ENCODE assay signal across 9 cellular contexts in the genomic region with DNA sequence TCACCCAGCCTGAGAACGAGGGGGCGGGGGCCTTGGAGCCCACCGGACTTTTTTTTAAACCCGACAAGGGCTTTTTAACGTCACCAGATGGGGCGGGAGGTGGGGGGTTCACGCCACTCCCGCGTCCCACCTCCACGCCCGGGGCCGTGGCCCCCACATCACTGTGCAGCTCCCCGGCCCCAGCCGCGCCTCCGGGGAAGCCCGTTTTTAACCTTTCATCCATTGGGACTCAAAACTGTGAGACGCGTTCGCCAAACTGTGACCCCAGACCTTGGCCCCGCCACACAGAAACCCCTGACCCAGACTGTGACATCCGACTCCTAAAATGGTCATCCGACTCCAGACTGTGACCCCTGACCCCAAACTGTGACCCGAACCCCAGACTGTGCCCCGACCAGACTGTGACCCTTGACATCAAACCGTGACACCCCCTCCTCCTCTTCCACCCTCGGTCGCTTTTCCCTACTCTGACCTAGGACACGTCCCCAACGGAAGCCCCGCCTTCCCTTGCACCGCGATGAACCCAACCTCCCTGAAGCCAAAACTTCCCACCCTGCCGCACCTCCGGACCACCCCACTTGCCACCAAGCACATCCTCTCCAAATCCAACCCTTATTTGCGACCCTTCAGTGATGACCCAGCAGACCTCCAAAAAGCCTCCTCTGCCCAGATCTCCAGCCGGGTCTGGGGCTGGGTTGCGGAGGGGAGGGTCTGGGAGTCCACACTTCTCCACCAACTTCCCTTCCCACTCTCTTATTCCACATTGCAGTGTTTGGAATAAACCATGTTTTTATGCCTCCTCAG. TPM values are rescaled to one million over a fixed set of nuclear protein-coding genes. Genes with fewer than 3 reads are reported as not detected.
DNase-seq lines count a peak whose midpoint lies in the region; ATAC-seq, FAIRE-seq and TF ChIP-seq lines count a peak whose summit lies in the region.
"Had no signal": no experiment of that assay in that cellular context is flagged by ENCODE, and none has a peak within 500 bp of the region (broad histone marks: within the 10 kb centered on the region; RNA-seq: fewer than 3 reads in every experiment).

No MANE protein-coding gene starts in this region.

- TF ChIP-seq EP300 in HepG2 (IDR thresholded peaks at IDR 0.05; ENCODE audit: low read depth in 2 of 2, low read length in 2 of 2) = no peak
- no peak for TF ChIP-seq EP300 in HepG2 (CRISPR knock-in tag; IDR thresholded peaks at IDR 0.05; ENCODE audit: borderline replicate concordance)

- H3K36me3 ChIP-seq in HepG2 (replicated peaks in 1 of 2; ENCODE audit: control insufficient read depth in 1 of 2, insufficient read depth in 2 of 2, low read length in 2 of 2) = peaks cover 3 to 21% of the 10 kb centered on the region in 2 experiments; a peak in 4 of 5 replicates
- H3K36me3 ChIP-seq in vagina = peaks cover 0 to 18% of the 10 kb centered on the region in 2 donors

- no peaks in the 10 kb centered on the region; a peak in 1 of 5 replicates for H3K27me3 ChIP-seq in HepG2 (ENCODE audit: control insufficient read depth in 1 of 2, insufficient read depth in 2 of 2, low read length in 2 of 2)
- no peaks in the 10 kb centered on the region for H3K27me3 ChIP-seq in vagina

- H3K4me2 ChIP-seq in HepG2 (ENCODE audit: low read depth, low read length) = peak overlapping the region; percentile 96

- intact Hi-C loops in activated CD8-positive, alpha-beta T cell treated with anti-CD3 and anti-CD28 coated beads for 36 hours (cut with micrococcal nuclease) = no loop called here
- intact Hi-C loops in HepG2 (cut with micrococcal nuclease; ENCODE audit: unreplicated experiment) (loop anchor here (10.0 kb wide), 1 partner anchor 90 kb away; no protein-coding TSS in a partner anchor), vagina (cut with DNase I) (no loop called here)

- TF ChIP-seq CTCF in activated CD8-positive, alpha-beta T cell treated with anti-CD3 and anti-CD28 coated beads for 36 hours (IDR thresholded peaks at IDR 0.05) = no peak
- TF ChIP-seq CTCF in HepG2 (CRISPR knock-in tag; IDR thresholded peaks at IDR 0.05) (no peak), vagina (IDR thresholded peaks at IDR 0.05) (no peak)

- no TSS peak for BruUV-seq in HepG2 (replicated peaks; lab: Mats Ljungman, UMichigan)

- H4K20me1 ChIP-seq in HepG2 (ENCODE audit: insufficient read depth, low read length) = no peaks in the 10 kb centered on the region

- POLR2A ChIA-PET in activated CD8-positive, alpha-beta T cell treated with anti-CD3 and anti-CD28 coated beads for 36 hours (lab: Charles Lee) = interaction anchor here (0.7 to 1.1 kb wide), 3 partner anchors 16 to 123 kb away, joined by 3 read pairs; a partner anchor contains a TSS
- POLR2A ChIA-PET in HepG2 (lab: Yijun Ruan, JAX) = interaction anchor here (0.7 to 2.4 kb wide), 5 partner anchors 13 to 175 kb away, joined by 3 to 9 read pairs (median 3); a partner anchor contains a TSS

- no peak for FAIRE-seq in HepG2 (lab: Jason Lieb, UNC)

- WGBS in HepG2 (ENCODE audit: low lambda C conversion rate) = 28% methylated on average over 34 of the region's 38 CpGs

- CTCF ChIA-PET in activated CD8-positive, alpha-beta T cell treated with anti-CD3 and anti-CD28 coated beads for 36 hours (lab: Charles Lee) = interaction anchor here (1.2 to 2.1 kb wide), 3 partner anchors 53 to 140 kb away, joined by 3 to 8 read pairs (median 4); a partner anchor contains a TSS
- CTCF ChIA-PET in HepG2 (lab: Yijun Ruan, JAX; ENCODE audit: low intra/inter-chr PET ratio, low total read pairs) = interaction anchor here (1.2 to 1.4 kb wide), 3 partner anchors 111 to 140 kb away, joined by 3 to 6 read pairs (median 3); no protein-coding TSS in a partner anchor

- in situ Hi-C loops in HepG2 (cut with HindIII; ENCODE audit: extremely low pct_ligation_motif_present, low pct_unique_long_range_greater_than_20kb) (no loop called here), ACHN (cut with HindIII; ENCODE audit: low pct_ligation_motif_present, low pct_unique_long_range_greater_than_20kb, low sequenced_read_pairs) (no loop called here)

- no peak for DNase-seq in stimulated activated naive CD8-positive, alpha-beta T cell treated with anti-CD3 and anti-CD28 coated beads, Interleukin-15, Interleukin-2, amounts not matched to agents 100 U/mL and 50 U/mL, for 24 hours
- peak; percentile 7 for DNase-seq in activated CD8-positive, alpha-beta T cell treated with anti-CD3 and anti-CD28 coated beads for 36 hours
- DNase-seq in HepG2 (ENCODE audit: low spot score) (no peak), vagina (ENCODE audit: extremely low spot score in 2 of 2) (no peak), erythroblast (lab: John Stamatoyannopoulos, UW) (no peak), ACHN (no peak)
- no peak for DNase-seq in stimulated activated CD4-positive, alpha-beta T cell treated with anti-CD3 and anti-CD28 coated beads, Interleukin-4, amount 100 ng/mL, for 4 hours

- H3K9me3 ChIP-seq in HepG2 (ENCODE audit: low read length) = no peaks in the 10 kb centered on the region
- no peaks in the 10 kb centered on the region for H3K9me3 ChIP-seq in vagina
- H3K9me3 ChIP-seq: right lobe of liver had no signal

- peaks cover 22% of the 10 kb centered on the region for H3K4me1 ChIP-seq in HepG2 (ENCODE audit: insufficient read depth, low read length)
- H3K4me1 ChIP-seq in vagina = peaks cover 29% of the 10 kb centered on the region

- peak overlapping the region; percentile 80 for H2AFZ ChIP-seq in HepG2 (ENCODE audit: low read length)

- H3K36me3 Mint-ChIP-seq in stimulated activated naive CD8-positive, alpha-beta T cell treated with anti-CD3 and anti-CD28 coated beads, Interleukin-15, Interleukin-2, amounts not matched to agents 100 ng/mL and 50 ng/mL, for 24 hours (ENCODE audit: low read depth) = peaks cover 30% of the 10 kb centered on the region
- peaks cover 27% of the 10 kb centered on the region for H3K36me3 Mint-ChIP-seq in activated CD8-positive, alpha-beta T cell treated with anti-CD3 and anti-CD28 coated beads for 36 hours (ENCODE audit: low read depth)

- no peak for TF ChIP-seq RAD21 in HepG2 (CRISPR knock-in tag; IDR thresholded peaks at IDR 0.05)

- H3K79me2 ChIP-seq in HepG2 (ENCODE audit: insufficient read depth, low read length) = peaks cover 17% of the 10 kb centered on the region

- peaks cover 38% of the 10 kb centered on the region for H3K4me1 Mint-ChIP-seq in stimulated activated naive CD8-positive, alpha-beta T cell treated with anti-CD3 and anti-CD28 coated beads, Interleukin-15, Interleukin-2, amounts not matched to agents 100 ng/mL and 50 ng/mL, for 24 hours (ENCODE audit: low read depth)
- peaks cover 32% of the 10 kb centered on the region for H3K4me1 Mint-ChIP-seq in activated CD8-positive, alpha-beta T cell treated with anti-CD3 and anti-CD28 coated beads for 36 hours (ENCODE audit: low read depth)

- no peak for ATAC-seq in stimulated activated naive CD8-positive, alpha-beta T cell treated with anti-CD3 and anti-CD28 coated beads, Interleukin-15, Interleukin-2, amounts not matched to agents 100 U/mL and 50 U/mL, for 24 hours
- no peak for ATAC-seq in activated CD8-positive, alpha-beta T cell treated with anti-CD3 and anti-CD28 coated beads for 36 hours
- ATAC-seq in HepG2 = no peak

- peak overlapping the region; percentile 88 for H3K4me3 Mint-ChIP-seq in stimulated activated naive CD8-positive, alpha-beta T cell treated with anti-CD3 and anti-CD28 coated beads, Interleukin-15, Interleukin-2, amounts not matched to agents 100 ng/mL and 50 ng/mL, for 24 hours
- peak overlapping the region; percentile 79 for H3K4me3 Mint-ChIP-seq in activated CD8-positive, alpha-beta T cell treated with anti-CD3 and anti-CD28 coated beads for 36 hours

- H3K9ac ChIP-seq in HepG2 (ENCODE audit: insufficient read depth, low read depth, low read length) = peak overlapping the region; percentile 90

- no peak for TF ChIP-seq POLR2A in HepG2 (IDR thresholded peaks at IDR 0.05; ENCODE audit: insufficient read depth in 1 of 2, low read depth in 2 of 2, low read length in 2 of 2)
- no peak for TF ChIP-seq POLR2A in vagina (IDR thresholded peaks at IDR 0.05)
- no peak for TF ChIP-seq POLR2A in erythroblast (IDR thresholded peaks at IDR 0.05; ENCODE audit: low read length)

- no peaks in the 10 kb centered on the region for H3K9me3 Mint-ChIP-seq in stimulated activated naive CD8-positive, alpha-beta T cell treated with anti-CD3 and anti-CD28 coated beads, Interleukin-15, Interleukin-2, amounts not matched to agents 100 ng/mL and 50 ng/mL, for 24 hours
- H3K9me3 Mint-ChIP-seq in activated CD8-positive, alpha-beta T cell treated with anti-CD3 and anti-CD28 coated beads for 36 hours = no peaks in the 10 kb centered on the region

- peaks cover 30% of the 10 kb centered on the region for H3K27me3 Mint-ChIP-seq in stimulated activated naive CD8-positive, alpha-beta T cell treated with anti-CD3 and anti-CD28 coated beads, Interleukin-15, Interleukin-2, amounts not matched to agents 100 ng/mL and 50 ng/mL, for 24 hours
- H3K27me3 Mint-ChIP-seq in activated CD8-positive, alpha-beta T cell treated with anti-CD3 and anti-CD28 coated beads for 36 hours = peaks cover 19% of the 10 kb centered on the region

- peak overlapping the region; percentile 71 for H3K27ac ChIP-seq in HepG2 (ENCODE audit: extremely low read length, insufficient read depth, low read length)
- peak overlapping the region; percentile 88 for H3K27ac ChIP-seq in vagina

- peak overlapping the region; percentile 95 for H3K27ac Mint-ChIP-seq in stimulated activated naive CD8-positive, alpha-beta T cell treated with anti-CD3 and anti-CD28 coated beads, Interleukin-15, Interleukin-2, amounts not matched to agents 100 ng/mL and 50 ng/mL, for 24 hours
- peak overlapping the region; percentile 5 for H3K27ac Mint-ChIP-seq in activated CD8-positive, alpha-beta T cell treated with anti-CD3 and anti-CD28 coated beads for 36 hours

- peak overlapping the region; percentile 77 to 95 (median 80) for H3K4me3 ChIP-seq in HepG2 (replicated peaks in 1 of 3; ENCODE audit: insufficient read depth in 1 of 3, low read depth in 2 of 3, low read length in 3 of 3)
- H3K4me3 ChIP-seq in vagina = peak overlapping the region; percentile 82 to 93

RNA-seq across cellular contexts. Expression of a gene that starts 1.5 kb away (rescaled TPM):
- 10 to 100 TPM; 49.4 to 50.1 TPM for total RNA-seq in activated CD8-positive, alpha-beta T cell treated with anti-CD3 and anti-CD28 coated beads for 36 hours
- 46.6 and 52.3 TPM in 2 replicates for total RNA-seq in HepG2 (2016; rRNA removed; fragmentation: Illumina TruSeq; extraction: Trizol)
- 5.2 and 5.4 TPM in 2 replicates for total RNA-seq in HepG2 (2016; cell fraction: cytosol; rRNA removed; fragmentation: Illumina TruSeq; extraction: Trizol; ENCODE audit: low read depth)
- 41.4 and 47.5 TPM in 2 replicates for total RNA-seq in HepG2 (2016; cell fraction: insoluble cytoplasmic fraction; rRNA removed; fragmentation: Illumina TruSeq; extraction: Trizol)
- 11.1 and 15.5 TPM in 2 replicates for total RNA-seq in HepG2 (2016; cell fraction: membrane; rRNA removed; fragmentation: Illumina TruSeq; extraction: Trizol)
- total RNA-seq in HepG2 (2016; cell fraction: nucleus; rRNA removed; fragmentation: Illumina TruSeq; extraction: Trizol) = 19.7 and 21.0 TPM in 2 replicates
- 10.8 and 13.4 TPM in 2 replicates for polyA plus RNA-seq in HepG2 (2011; rRNA removed)
- 10.4 and 13.0 TPM in 2 replicates for polyA plus RNA-seq in HepG2 (2011; cell fraction: cytosol; rRNA removed)
- 13.4 and 14.2 TPM in 2 replicates for polyA plus RNA-seq in HepG2 (2011; cell fraction: nucleus; rRNA removed)
- polyA plus RNA-seq in HepG2 (2012) = 13.3 and 14.3 TPM in 2 replicates
- polyA plus RNA-seq in HepG2 (2016; cell fraction: cytosol; fragmentation: Illumina TruSeq; extraction: Trizol; ENCODE audit: low read depth) = 4.1 and 4.4 TPM in 2 replicates
- polyA plus RNA-seq in HepG2 (2016; cell fraction: insoluble cytoplasmic fraction; fragmentation: Illumina TruSeq; extraction: Trizol; ENCODE audit: low read depth) = 36.7 and 46.2 TPM in 2 replicates
- polyA plus RNA-seq in HepG2 (2016; cell fraction: membrane; fragmentation: Illumina TruSeq; extraction: Trizol; ENCODE audit: low read depth) = 5.9 and 7.9 TPM in 2 replicates
- 23.1 and 26.5 TPM in 2 replicates for polyA plus RNA-seq in HepG2 (2016; cell fraction: nucleus; fragmentation: Illumina TruSeq; extraction: Trizol; ENCODE audit: insufficient read depth, low read depth)
- 25.6 and 30.2 TPM in 2 replicates for polyA minus RNA-seq in HepG2 (2011; rRNA and poly(A)+ RNA removed; ENCODE audit: low replicate concordance)
- polyA minus RNA-seq in HepG2 (2011; cell fraction: cytosol; rRNA and poly(A)+ RNA removed) = 12.1 and 17.9 TPM in 2 replicates
- 13.7 and 20.3 TPM in 2 replicates for polyA minus RNA-seq in HepG2 (2011; cell fraction: nucleus; rRNA and poly(A)+ RNA removed)
- 20.4 TPM for total RNA-seq in vagina

RNA-seq across cellular contexts. Expression of a gene that starts 11.0 kb away (rescaled TPM):
- 1 to 10 TPM; 1.3 to 1.5 TPM for total RNA-seq in activated CD8-positive, alpha-beta T cell treated with anti-CD3 and anti-CD28 coated beads for 36 hours
- 0.17 and 0.20 TPM in 2 replicates for total RNA-seq in HepG2 (2016; rRNA removed; fragmentation: Illumina TruSeq; extraction: Trizol)
- 0.09 TPM in 1 of 2 replicates, not detected in the other for total RNA-seq in HepG2 (2016; cell fraction: cytosol; rRNA removed; fragmentation: Illumina TruSeq; extraction: Trizol; ENCODE audit: low read depth)
- 0.15 and 0.19 TPM in 2 replicates for total RNA-seq in HepG2 (2016; cell fraction: insoluble cytoplasmic fraction; rRNA removed; fragmentation: Illumina TruSeq; extraction: Trizol)
- 0.10 and 0.15 TPM in 2 replicates for total RNA-seq in HepG2 (2016; cell fraction: membrane; rRNA removed; fragmentation: Illumina TruSeq; extraction: Trizol)
- total RNA-seq in HepG2 (2016; cell fraction: nucleus; rRNA removed; fragmentation: Illumina TruSeq; extraction: Trizol) = 0.25 and 0.43 TPM in 2 replicates
- polyA plus RNA-seq in HepG2 (2011; rRNA removed) = 0.46 and 0.51 TPM in 2 replicates
- 0.14 and 0.17 TPM in 2 replicates for polyA plus RNA-seq in HepG2 (2011; cell fraction: cytosol; rRNA removed)
- 3.1 and 3.8 TPM in 2 replicates for polyA plus RNA-seq in HepG2 (2011; cell fraction: nucleus; rRNA removed)
- polyA plus RNA-seq in HepG2 (2012) = 0.72 and 0.89 TPM in 2 replicates
- 0.03 TPM in 1 of 2 replicates, not detected in the other for polyA plus RNA-seq in HepG2 (2016; cell fraction: cytosol; fragmentation: Illumina TruSeq; extraction: Trizol; ENCODE audit: low read depth)
- polyA plus RNA-seq in HepG2 (2016; cell fraction: insoluble cytoplasmic fraction; fragmentation: Illumina TruSeq; extraction: Trizol; ENCODE audit: low read depth) = 0.05 and 0.12 TPM in 2 replicates
- 0.11 TPM in 1 of 2 replicates, not detected in the other for polyA plus RNA-seq in HepG2 (2016; cell fraction: membrane; fragmentation: Illumina TruSeq; extraction: Trizol; ENCODE audit: low read depth)
- 0.65 and 0.97 TPM in 2 replicates for polyA plus RNA-seq in HepG2 (2016; cell fraction: nucleus; fragmentation: Illumina TruSeq; extraction: Trizol; ENCODE audit: insufficient read depth, low read depth)
- 3.6 TPM in 2 replicates for polyA minus RNA-seq in HepG2 (2011; rRNA and poly(A)+ RNA removed; ENCODE audit: low replicate concordance)
- polyA minus RNA-seq in HepG2 (2011; cell fraction: cytosol; rRNA and poly(A)+ RNA removed) = 0.20 and 0.35 TPM in 2 replicates
- 2.0 and 2.4 TPM in 2 replicates for polyA minus RNA-seq in HepG2 (2011; cell fraction: nucleus; rRNA and poly(A)+ RNA removed)
- total RNA-seq in vagina = 3.7 TPM

RNA-seq across cellular contexts. Expression of a gene that starts 24.8 kb away (rescaled TPM):
- 10 to 100 TPM; 23.8 to 24.5 TPM for total RNA-seq in activated CD8-positive, alpha-beta T cell treated with anti-CD3 and anti-CD28 coated beads for 36 hours
- 9.6 and 16.5 TPM in 2 replicates for total RNA-seq in HepG2 (2016; rRNA removed; fragmentation: Illumina TruSeq; extraction: Trizol)
- total RNA-seq in HepG2 (2016; cell fraction: cytosol; rRNA removed; fragmentation: Illumina TruSeq; extraction: Trizol; ENCODE audit: low read depth) = 2.8 and 3.0 TPM in 2 replicates
- 8.4 and 15.9 TPM in 2 replicates for total RNA-seq in HepG2 (2016; cell fraction: insoluble cytoplasmic fraction; rRNA removed; fragmentation: Illumina TruSeq; extraction: Trizol)
- total RNA-seq in HepG2 (2016; cell fraction: membrane; rRNA removed; fragmentation: Illumina TruSeq; extraction: Trizol) = 4.9 and 7.0 TPM in 2 replicates
- total RNA-seq in HepG2 (2016; cell fraction: nucleus; rRNA removed; fragmentation: Illumina TruSeq; extraction: Trizol) = 16.4 and 17.2 TPM in 2 replicates
- polyA plus RNA-seq in HepG2 (2011; rRNA removed) = 39.3 and 48.3 TPM in 2 replicates
- 18.2 and 20.7 TPM in 2 replicates for polyA plus RNA-seq in HepG2 (2011; cell fraction: cytosol; rRNA removed)
- 185 and 188 TPM in 2 replicates for polyA plus RNA-seq in HepG2 (2011; cell fraction: nucleus; rRNA removed)
- polyA plus RNA-seq in HepG2 (2012) = 26.4 and 29.2 TPM in 2 replicates
- polyA plus RNA-seq in HepG2 (2016; cell fraction: cytosol; fragmentation: Illumina TruSeq; extraction: Trizol; ENCODE audit: low read depth) = 3.2 and 3.5 TPM in 2 replicates
- polyA plus RNA-seq in HepG2 (2016; cell fraction: insoluble cytoplasmic fraction; fragmentation: Illumina TruSeq; extraction: Trizol; ENCODE audit: low read depth) = 14.6 and 14.8 TPM in 2 replicates
- polyA plus RNA-seq in HepG2 (2016; cell fraction: membrane; fragmentation: Illumina TruSeq; extraction: Trizol; ENCODE audit: low read depth) = 6.2 and 6.8 TPM in 2 replicates
- polyA plus RNA-seq in HepG2 (2016; cell fraction: nucleus; fragmentation: Illumina TruSeq; extraction: Trizol; ENCODE audit: insufficient read depth, low read depth) = 61.4 and 71.7 TPM in 2 replicates
- polyA minus RNA-seq in HepG2 (2011; rRNA and poly(A)+ RNA removed; ENCODE audit: low replicate concordance) = 37.0 and 50.0 TPM in 2 replicates
- polyA minus RNA-seq in HepG2 (2011; cell fraction: cytosol; rRNA and poly(A)+ RNA removed) = 7.5 and 8.4 TPM in 2 replicates
- 37.6 and 43.0 TPM in 2 replicates for polyA minus RNA-seq in HepG2 (2011; cell fraction: nucleus; rRNA and poly(A)+ RNA removed)
- total RNA-seq in vagina = 87.2 TPM

RNA-seq across cellular contexts. Expression of a gene that starts 50.9 kb away (rescaled TPM):
- under 1 TPM; 0.13 to 0.18 TPM for total RNA-seq in activated CD8-positive, alpha-beta T cell treated with anti-CD3 and anti-CD28 coated beads for 36 hours
- 0.02 TPM in 1 of 2 replicates, not detected in the other for total RNA-seq in HepG2 (2016; rRNA removed; fragmentation: Illumina TruSeq; extraction: Trizol)
- total RNA-seq in HepG2 (2016; cell fraction: cytosol; rRNA removed; fragmentation: Illumina TruSeq; extraction: Trizol; ENCODE audit: low read depth) = under 0.01 TPM in 1 of 2 replicates, not detected in the other
- 0.04 TPM in 1 of 2 replicates, not detected in the other for total RNA-seq in HepG2 (2016; cell fraction: insoluble cytoplasmic fraction; rRNA removed; fragmentation: Illumina TruSeq; extraction: Trizol)
- total RNA-seq in HepG2 (2016; cell fraction: membrane; rRNA removed; fragmentation: Illumina TruSeq; extraction: Trizol) = 0.03 and 0.06 TPM in 2 replicates
- total RNA-seq in HepG2 (2016; cell fraction: nucleus; rRNA removed; fragmentation: Illumina TruSeq; extraction: Trizol) = 0.09 and 0.22 TPM in 2 replicates
- 0.08 and 0.13 TPM in 2 replicates for polyA plus RNA-seq in HepG2 (2011; rRNA removed)
- 0.05 and 0.06 TPM in 2 replicates for polyA plus RNA-seq in HepG2 (2011; cell fraction: cytosol; rRNA removed)
- polyA plus RNA-seq in HepG2 (2011; cell fraction: nucleus; rRNA removed) = 0.43 and 0.61 TPM in 2 replicates
- 0.29 and 0.34 TPM in 2 replicates for polyA plus RNA-seq in HepG2 (2012)
- polyA plus RNA-seq in HepG2 (2016; cell fraction: cytosol; fragmentation: Illumina TruSeq; extraction: Trizol; ENCODE audit: low read depth) = 0.03 TPM in 2 replicates
- polyA plus RNA-seq in HepG2 (2016; cell fraction: insoluble cytoplasmic fraction; fragmentation: Illumina TruSeq; extraction: Trizol; ENCODE audit: low read depth) = 0.05 and 0.13 TPM in 2 replicates
- polyA plus RNA-seq in HepG2 (2016; cell fraction: membrane; fragmentation: Illumina TruSeq; extraction: Trizol; ENCODE audit: low read depth) = 0.07 TPM in 1 of 2 replicates, not detected in the other
- polyA plus RNA-seq in HepG2 (2016; cell fraction: nucleus; fragmentation: Illumina TruSeq; extraction: Trizol; ENCODE audit: insufficient read depth, low read depth) = 0.31 TPM in 2 replicates
- 0.40 and 0.44 TPM in 2 replicates for polyA minus RNA-seq in HepG2 (2011; rRNA and poly(A)+ RNA removed; ENCODE audit: low replicate concordance)
- 0.10 and 0.26 TPM in 2 replicates for polyA minus RNA-seq in HepG2 (2011; cell fraction: cytosol; rRNA and poly(A)+ RNA removed)
- polyA minus RNA-seq in HepG2 (2011; cell fraction: nucleus; rRNA and poly(A)+ RNA removed) = 0.12 and 0.13 TPM in 2 replicates
- total RNA-seq in vagina = not detected

RNA-seq across cellular contexts. Expression of a gene that starts 53.0 kb away (rescaled TPM):
- 10 to 100 TPM; 66.3 to 66.7 TPM for total RNA-seq in activated CD8-positive, alpha-beta T cell treated with anti-CD3 and anti-CD28 coated beads for 36 hours
- total RNA-seq in HepG2 (2016; rRNA removed; fragmentation: Illumina TruSeq; extraction: Trizol) (70.8 and 134 TPM in 2 replicates), vagina (90.8 TPM)
- 55.9 and 57.5 TPM in 2 replicates for total RNA-seq in HepG2 (2016; cell fraction: cytosol; rRNA removed; fragmentation: Illumina TruSeq; extraction: Trizol; ENCODE audit: low read depth)
- total RNA-seq in HepG2 (2016; cell fraction: insoluble cytoplasmic fraction; rRNA removed; fragmentation: Illumina TruSeq; extraction: Trizol) = 61.8 and 132 TPM in 2 replicates
- total RNA-seq in HepG2 (2016; cell fraction: membrane; rRNA removed; fragmentation: Illumina TruSeq; extraction: Trizol) = 111 and 112 TPM in 2 replicates
- 125 and 150 TPM in 2 replicates for total RNA-seq in HepG2 (2016; cell fraction: nucleus; rRNA removed; fragmentation: Illumina TruSeq; extraction: Trizol)
- 185 and 212 TPM in 2 replicates for polyA plus RNA-seq in HepG2 (2011; rRNA removed)
- polyA plus RNA-seq in HepG2 (2011; cell fraction: cytosol; rRNA removed) = 168 and 179 TPM in 2 replicates
- 94.7 and 95.7 TPM in 2 replicates for polyA plus RNA-seq in HepG2 (2011; cell fraction: nucleus; rRNA removed)
- 187 and 197 TPM in 2 replicates for polyA plus RNA-seq in HepG2 (2012)
- 130 and 136 TPM in 2 replicates for polyA plus RNA-seq in HepG2 (2016; cell fraction: cytosol; fragmentation: Illumina TruSeq; extraction: Trizol; ENCODE audit: low read depth)
- 151 and 179 TPM in 2 replicates for polyA plus RNA-seq in HepG2 (2016; cell fraction: insoluble cytoplasmic fraction; fragmentation: Illumina TruSeq; extraction: Trizol; ENCODE audit: low read depth)
- polyA plus RNA-seq in HepG2 (2016; cell fraction: membrane; fragmentation: Illumina TruSeq; extraction: Trizol; ENCODE audit: low read depth) = 209 and 221 TPM in 2 replicates
- polyA plus RNA-seq in HepG2 (2016; cell fraction: nucleus; fragmentation: Illumina TruSeq; extraction: Trizol; ENCODE audit: insufficient read depth, low read depth) = 421 and 451 TPM in 2 replicates
- 143 and 261 TPM in 2 replicates for polyA minus RNA-seq in HepG2 (2011; rRNA and poly(A)+ RNA removed; ENCODE audit: low replicate concordance)
- polyA minus RNA-seq in HepG2 (2011; cell fraction: cytosol; rRNA and poly(A)+ RNA removed) = 129 and 135 TPM in 2 replicates
- polyA minus RNA-seq in HepG2 (2011; cell fraction: nucleus; rRNA and poly(A)+ RNA removed) = 29.5 and 36.8 TPM in 2 replicates
